In genomic region chr19:7596191-7596937, GRCh38 we compare ENCODE assay signal across 8 cellular contexts. TPM values are rescaled to one million over a fixed set of nuclear protein-coding genes. Genes with fewer than 3 reads are reported as not detected.
DNase-seq lines count a peak whose midpoint lies in the region; ATAC-seq and TF ChIP-seq lines count a peak whose summit lies in the region.

No MANE protein-coding gene starts in this region.

- H3K4me3 ChIP-seq in mammary epithelial cell (replicated peaks in 1 of 3; ENCODE audit: insufficient read depth in 1 of 3, low read depth in 2 of 3, low read length in 3 of 3), result peak overlapping the region; percentile 61 to 64 (median 62)
- H3K4me3 ChIP-seq in tibial nerve, result peak overlapping the region in 2 of 4 donors; percentile 24 to 26

- H3K27me3 ChIP-seq in CD4-positive, alpha-beta T cell (ENCODE audit: control insufficient read depth, insufficient read depth, low read length), result peaks cover 32% of the 10 kb centered on the region
- H3K27me3 ChIP-seq in mammary epithelial cell (ENCODE audit: insufficient read depth, low read length), result no peaks in the 10 kb centered on the region
- peaks cover 0 to 58% of the 10 kb centered on the region in 2 donors for H3K27me3 ChIP-seq in tibial nerve

- in situ Hi-C loops in mammary epithelial cell (cut with MboI; ENCODE audit: low sequenced_read_pairs in 2 of 2), result no loop called here

- H3K79me2 ChIP-seq in mammary epithelial cell (ENCODE audit: insufficient read depth, low read length), result peaks cover 18% of the 10 kb centered on the region

- peaks cover 6% of the 10 kb centered on the region for H3K4me1 ChIP-seq in mammary epithelial cell (ENCODE audit: insufficient read depth, low read length)
- H3K4me1 ChIP-seq in tibial nerve, result peaks cover 0 to 10% (median 2%) of the 10 kb centered on the region in 4 donors

- no peaks in the 10 kb centered on the region for H3K36me3 ChIP-seq in mammary epithelial cell (ENCODE audit: insufficient read depth, low read length)
- no peaks in the 10 kb centered on the region for H3K36me3 ChIP-seq in tibial nerve

- POLR2A ChIA-PET in CD4-positive, alpha-beta T cell (lab: Charles Lee), result no interaction called here

- no peak overlapping the region for H3K9ac ChIP-seq in mammary epithelial cell (ENCODE audit: insufficient read depth, low read length)

- peaks cover 54% of the 10 kb centered on the region for H3K27me3 Mint-ChIP-seq in CD4-positive, alpha-beta T cell
- H3K27me3 Mint-ChIP-seq in naive B cell, result peaks cover 40 to 60% (median 52%) of the 10 kb centered on the region in 3 donors

- intact Hi-C loops in CD4-positive, alpha-beta T cell (cut with DNase I, micrococcal nuclease), result no loop called here
- intact Hi-C loops in mammary epithelial cell (cut with micrococcal nuclease), result no loop called here

- TF ChIP-seq CTCF in CD4-positive, alpha-beta T cell (IDR thresholded peaks at IDR 0.05), result no peak
- TF ChIP-seq CTCF in mammary epithelial cell (conservative IDR thresholded peaks at IDR 0.05 in 1 of 2, IDR thresholded peaks at IDR 0.05 in 1 of 2; ENCODE audit: extremely low read depth in 1 of 2, insufficient read depth in 1 of 2, low read depth in 1 of 2, low read length in 2 of 2) (no peak), tibial nerve (IDR thresholded peaks at IDR 0.05) (no peak)

- DNase-seq in CD4-positive, alpha-beta T cell, result no peak
- no peak for DNase-seq in mammary epithelial cell
- no peak for DNase-seq in naive B cell
- DNase-seq in tibial nerve (ENCODE audit: low spot score in 2 of 2), result no peak
- DNase-seq in islet precursor cell, result no peak

- peak overlapping the region; percentile 54 for H3K4me3 Mint-ChIP-seq in CD4-positive, alpha-beta T cell
- H3K4me3 Mint-ChIP-seq in naive B cell, result peak overlapping the region in 7 of 8 donors; percentile 68 to 83 (median 75)

- no peak for TF ChIP-seq EP300 in tibial nerve (IDR thresholded peaks at IDR 0.05)

- H3K9me3 ChIP-seq in CD4-positive, alpha-beta T cell (ENCODE audit: control insufficient read depth, low read length), result no peaks in the 10 kb centered on the region
- H3K9me3 ChIP-seq in mammary epithelial cell (replicated peaks; ENCODE audit: insufficient read depth, low read length) (no peaks in the 10 kb centered on the region), tibial nerve (no peaks in the 10 kb centered on the region)

- no peaks in the 10 kb centered on the region for H3K36me3 Mint-ChIP-seq in CD4-positive, alpha-beta T cell (ENCODE audit: low read depth)
- no peaks in the 10 kb centered on the region for H3K36me3 Mint-ChIP-seq in naive B cell

- BruUV-seq in mammary epithelial cell (replicated peaks; lab: Mats Ljungman, UMichigan), result no TSS peak

- peak overlapping the region; percentile 91 for H3K4me2 ChIP-seq in mammary epithelial cell (ENCODE audit: insufficient read depth, low read depth, low read length)

- dilution Hi-C loops in mammary epithelial cell (cut with HindIII; ENCODE audit: low sequenced_read_pairs), result no loop called here

- H3K9me3 Mint-ChIP-seq in CD4-positive, alpha-beta T cell, result no peaks in the 10 kb centered on the region
- H3K9me3 Mint-ChIP-seq in naive B cell, result peaks cover 0 to 4% (median 0%) of the 10 kb centered on the region in 7 donors

- WGBS in mammary epithelial cell (ENCODE audit: low coverage, missing lambda C conversion rate), result 49% methylated on average over 9 of the region's 72 CpGs
- 1 to 6% methylated on average over 26 to 46 of the region's 72 CpGs for WGBS in tibial nerve, 2 donors

- no peak for TF ChIP-seq POLR2A in tibial nerve (IDR thresholded peaks at IDR 0.05)

- CTCF ChIA-PET in CD4-positive, alpha-beta T cell (lab: Charles Lee), result interaction anchor here (1.5 kb wide), 1 partner anchor 28 kb away, joined by 5 read pairs; no protein-coding TSS in a partner anchor
- CTCF ChIA-PET in mammary epithelial cell (lab: Charles Lee; ENCODE audit: low non-redundant PET), result interaction anchor here (0.6 kb wide), 1 partner anchor 15 kb away, joined by 4 read pairs; no protein-coding TSS in a partner anchor

- H4K20me1 ChIP-seq in mammary epithelial cell (ENCODE audit: insufficient read depth, low read length), result no peaks in the 10 kb centered on the region

- ATAC-seq in CD4-positive, alpha-beta T cell (ENCODE audit: poor library complexity), result no peak
- ATAC-seq in HG02763 (IDR thresholded peaks at IDR 0.05; ENCODE audit: unreplicated experiment), result peak; percentile 16
- peak; percentile 20 to 34 for ATAC-seq in naive B cell (ENCODE audit: low read depth in 2 of 2)
- no peak for ATAC-seq in GM19395 (IDR thresholded peaks at IDR 0.05; ENCODE audit: unreplicated experiment)
- ATAC-seq in HG03175 (IDR thresholded peaks at IDR 0.05; ENCODE audit: unreplicated experiment), result no peak

- peak overlapping the region; percentile 76 for H2AFZ ChIP-seq in mammary epithelial cell (ENCODE audit: low read depth, low read length)

- no peak overlapping the region for H3K27ac Mint-ChIP-seq in CD4-positive, alpha-beta T cell
- H3K27ac Mint-ChIP-seq in naive B cell, result peak overlapping the region in 1 of 6 donors; percentile 78

- H3K27ac ChIP-seq in CD4-positive, alpha-beta T cell (ENCODE audit: low read depth, low read length), result no peak overlapping the region
- H3K27ac ChIP-seq in mammary epithelial cell (ENCODE audit: insufficient read depth, low read depth, low read length), result no peak overlapping the region
- peak overlapping the region in 1 of 4 donors; percentile 34 for H3K27ac ChIP-seq in tibial nerve

- H3K4me1 Mint-ChIP-seq in CD4-positive, alpha-beta T cell (ENCODE audit: low read depth), result peaks cover 5% of the 10 kb centered on the region
- H3K4me1 Mint-ChIP-seq in naive B cell, result peaks cover 7 to 18% (median 11%) of the 10 kb centered on the region in 3 donors

RNA-seq across cellular contexts. Expression of gene CAMSAP3, which starts 0.7 kb away (rescaled TPM):
- under 1 TPM; 0.16 to 0.25 TPM for total RNA-seq in CD4-positive, alpha-beta T cell
- total RNA-seq in mammary epithelial cell (1 to 10 TPM; 3.8 to 10.0 TPM), tibial nerve (not detected)
- polyA plus RNA-seq in mammary epithelial cell (5.4 TPM), naive B cell (ENCODE audit: low read depth in 6 of 6) (under 1 TPM in 2 of 6 donors, not detected in 4; 0.06 to 0.08 TPM)
- polyA minus RNA-seq in mammary epithelial cell, result 0.52 TPM

RNA-seq across cellular contexts. Expression of gene XAB2, which starts 33.0 kb away (rescaled TPM):
- total RNA-seq in CD4-positive, alpha-beta T cell, result 100 to 1,000 TPM; 118 to 121 TPM
- total RNA-seq in mammary epithelial cell, result 10 to 100 TPM; 31.3 to 31.6 TPM
- polyA plus RNA-seq in mammary epithelial cell, result 31.9 TPM
- 39.0 TPM for polyA minus RNA-seq in mammary epithelial cell
- polyA plus RNA-seq in naive B cell (ENCODE audit: low read depth in 6 of 6), result 10 to 100 TPM in 2 of 6 donors, 1 to 10 TPM in 4; 3.2 to 21.7 (median 8.9) TPM
- total RNA-seq in tibial nerve, result 10 to 100 TPM; 51.6 to 62.0 (median 54.3) TPM

RNA-seq across cellular contexts. Expression of gene PET100, which starts 33.2 kb away (rescaled TPM):
- total RNA-seq in CD4-positive, alpha-beta T cell, result 100 to 1,000 TPM; 178 to 188 TPM
- 10 to 100 TPM in 1 of 2 donors, 1 to 10 TPM in 1; 2.2 to 64.8 TPM for total RNA-seq in mammary epithelial cell
- polyA plus RNA-seq in mammary epithelial cell, result 24.2 TPM
- polyA minus RNA-seq in mammary epithelial cell, result not detected
- polyA plus RNA-seq in naive B cell (ENCODE audit: low read depth in 6 of 6), result 100 to 1,000 TPM; 195 to 441 (median 254) TPM
- total RNA-seq in tibial nerve, result 10 to 100 TPM; 10.8 to 39.9 (median 30.6) TPM

RNA-seq across cellular contexts. Expression of gene PCP2, which starts 37.2 kb away (rescaled TPM):
- total RNA-seq in CD4-positive, alpha-beta T cell, result 1 to 10 TPM; 1.9 to 2.1 TPM
- total RNA-seq in mammary epithelial cell (under 1 TPM in 1 of 2 donors, not detected in 1; 0.66 TPM), tibial nerve (not detected)
- polyA plus RNA-seq in mammary epithelial cell (not detected), naive B cell (ENCODE audit: low read depth in 6 of 6) (under 1 TPM in 4 of 6 donors, not detected in 2; 0.64 to 0.76 (median 0.70) TPM)
- not detected for polyA minus RNA-seq in mammary epithelial cell

RNA-seq across cellular contexts. Expression of gene STXBP2, which starts 40.5 kb away (rescaled TPM):
- 100 to 1,000 TPM; 234 to 241 TPM for total RNA-seq in CD4-positive, alpha-beta T cell
- total RNA-seq in mammary epithelial cell (10 to 100 TPM; 34.3 to 82.0 TPM), tibial nerve (10 to 100 TPM in 2 of 4 donors, 1 to 10 TPM in 2; 8.7 to 24.0 (median 13.0) TPM)
- polyA plus RNA-seq in mammary epithelial cell (78.1 TPM), naive B cell (ENCODE audit: low read depth in 6 of 6) (10 to 100 TPM; 71.0 to 86.2 (median 79.5) TPM)
- 108 TPM for polyA minus RNA-seq in mammary epithelial cell

Comparison
In these comparisons a context has a peak if more than half of its experiments do, and no peak if none do; other contexts are left out.
1. ATAC-seq: peak in HG02763 (single experiment) and naive B cell (2 of 2); none in CD4-positive, alpha-beta T cell (single experiment), GM19395 (single experiment) and HG03175 (single experiment).